In genomic region chr20:257419-257818, GRCh38 we compare ENCODE assay signal across 18 cellular contexts. TPM values are rescaled to one million over a fixed set of nuclear protein-coding genes. Genes with fewer than 3 reads are reported as not detected.
"Had no signal": no experiment of that assay in that cellular context is flagged by ENCODE, and none has a peak within 500 bp of the region (broad histone marks: within the 10 kb centered on the region; RNA-seq: fewer than 3 reads in every experiment).

Gene DEFB132 (plus strand): TSS chr20:257724. CDS start chr20:257779, 55 bp downstream.

- H3K4me1 ChIP-seq: ascending aorta, spleen had no signal

- H3K4me3 Mint-ChIP-seq: naive thymus-derived CD4-positive, alpha-beta T cell; stimulated activated naive B cell treated with anti-CD40 and anti-IgM and Interleukin-4, amounts not matched to agents 10 μg/mL and 1 μg/mL and 100 μg/mL, for 72 hours; type B pancreatic cell had no signal

- H3K27ac ChIP-seq: ascending aorta, dorsolateral prefrontal cortex, spleen had no signal

- H3K9me3 ChIP-seq: ascending aorta, spleen had no signal

- H3K27ac Mint-ChIP-seq: progenitor cell of endocrine pancreas; stimulated activated naive B cell treated with anti-CD40 and anti-IgM and Interleukin-4, amounts not matched to agents 10 μg/mL and 1 μg/mL and 100 μg/mL, for 72 hours; type B pancreatic cell had no signal

- H3K4me3 ChIP-seq: ascending aorta, dorsolateral prefrontal cortex, lung, spleen had no signal

- H3K9me3 Mint-ChIP-seq: naive thymus-derived CD4-positive, alpha-beta T cell; stimulated activated naive B cell treated with anti-CD40 and anti-IgM and Interleukin-4, amounts not matched to agents 10 μg/mL and 1 μg/mL and 100 μg/mL, for 72 hours; type B pancreatic cell had no signal

- H3K27me3 ChIP-seq: ascending aorta had no signal

- DNase-seq: activated CD4-positive, alpha-beta T cell treated with anti-CD3 and anti-CD28 coated beads for 4 hours; activated CD8-positive, alpha-beta memory T cell treated with anti-CD3 and anti-CD28 coated beads for 24 hours; activated effector memory CD4-positive, alpha-beta T cell treated with Interleukin-2 at 50 U/mL for 16 hours; dorsolateral prefrontal cortex; hippocampal formation; naive thymus-derived CD4-positive, alpha-beta T cell; spleen; stimulated activated CD4-positive, alpha-beta T cell treated with anti-CD3 and anti-CD28 coated beads, Interleukin-1b, Interleukin-23, amount 100 ng/mL, for 48 hours; stimulated activated naive B cell treated with anti-CD40 and anti-IgM and Interleukin-4, amounts not matched to agents 10 μg/mL and 1 μg/mL and 100 μg/mL, for 72 hours; T-helper 9 cell had no signal

- H3K36me3 Mint-ChIP-seq: naive thymus-derived CD4-positive, alpha-beta T cell; stimulated activated naive B cell treated with anti-CD40 and anti-IgM and Interleukin-4, amounts not matched to agents 10 μg/mL and 1 μg/mL and 100 μg/mL, for 72 hours; type B pancreatic cell had no signal

- ATAC-seq: naive thymus-derived CD4-positive, alpha-beta T cell; sciatic nerve; stimulated activated naive B cell treated with anti-CD40 and anti-IgM and Interleukin-4, amounts not matched to agents 10 μg/mL and 1 μg/mL and 100 μg/mL, for 72 hours had no signal

- H3K36me3 ChIP-seq: ascending aorta, spleen had no signal

RNA-seq across cellular contexts. Expression of gene DEFB132, which starts in this region (rescaled TPM):
- total RNA-seq: dorsolateral prefrontal cortex; glomerular endothelial cell; kidney epithelial cell; lung; naive thymus-derived CD4-positive, alpha-beta T cell; progenitor cell of endocrine pancreas; sciatic nerve; spleen had no signal
- polyA plus RNA-seq: esophagus; lung; naive thymus-derived CD4-positive, alpha-beta T cell; spleen had no signal
